1 cellular context compared by ENCODE assay signal in the genomic region with DNA sequence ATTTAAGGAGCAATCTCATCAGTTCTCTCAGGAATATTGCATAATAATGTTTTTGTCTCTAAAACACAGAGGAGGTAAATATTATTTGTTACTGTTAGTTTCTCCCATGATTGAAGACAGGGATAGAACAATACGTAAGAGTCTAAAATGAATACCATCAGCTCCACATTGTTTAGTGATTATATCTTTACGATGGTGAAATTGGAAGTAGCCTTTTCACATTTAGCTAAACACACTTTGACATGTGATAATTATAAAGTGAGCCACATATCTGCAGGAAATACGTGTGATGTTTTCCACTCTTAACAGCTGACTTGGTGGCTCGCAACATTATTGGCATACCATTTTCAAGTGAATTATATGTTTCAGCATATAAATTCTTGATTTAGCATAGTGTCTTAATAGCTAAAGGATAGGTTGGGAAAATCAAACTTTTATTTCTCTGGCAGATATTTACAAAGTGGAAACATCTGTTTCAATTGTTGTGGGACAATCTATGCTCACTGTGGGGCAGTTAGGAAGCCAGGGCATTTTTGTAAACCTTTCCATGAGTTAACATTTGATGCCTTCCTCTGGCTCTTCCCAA.
TF ChIP-seq lines count a peak whose summit lies in the region.

No MANE protein-coding gene starts in this region.

TF ChIP-seq in IMR-90, 13 proteins besides CTCF, POLR2A, EP300 and RAD21:
- TF ChIP-seq MAZ (IDR thresholded peaks at IDR 0.05; ENCODE audit: borderline replicate concordance, low read depth, low read length) (no peak), CEBPB (IDR thresholded peaks at IDR 0.05; ENCODE audit: low read depth, low read length) (peak; percentile 34), RFX5 (IDR thresholded peaks at IDR 0.05; ENCODE audit: low read depth, low read length) (no peak), SMC3 (IDR thresholded peaks at IDR 0.05; ENCODE audit: low read depth, low read length) (no peak), CHD1 (IDR thresholded peaks at IDR 0.05; ENCODE audit: low read depth, low read length) (no peak), FOS (IDR thresholded peaks at IDR 0.05; ENCODE audit: low read depth, low read length) (no peak), BHLHE40 (IDR thresholded peaks at IDR 0.05; ENCODE audit: low read depth, low read length) (no peak)
- TF ChIP-seq, protein P1, sequence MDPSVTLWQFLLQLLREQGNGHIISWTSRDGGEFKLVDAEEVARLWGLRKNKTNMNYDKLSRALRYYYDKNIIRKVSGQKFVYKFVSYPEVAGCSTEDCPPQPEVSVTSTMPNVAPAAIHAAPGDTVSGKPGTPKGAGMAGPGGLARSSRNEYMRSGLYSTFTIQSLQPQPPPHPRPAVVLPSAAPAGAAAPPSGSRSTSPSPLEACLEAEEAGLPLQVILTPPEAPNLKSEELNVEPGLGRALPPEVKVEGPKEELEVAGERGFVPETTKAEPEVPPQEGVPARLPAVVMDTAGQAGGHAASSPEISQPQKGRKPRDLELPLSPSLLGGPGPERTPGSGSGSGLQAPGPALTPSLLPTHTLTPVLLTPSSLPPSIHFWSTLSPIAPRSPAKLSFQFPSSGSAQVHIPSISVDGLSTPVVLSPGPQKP (IDR thresholded peaks at IDR 0.05; ENCODE audit: borderline replicate concordance, low read depth, low read length), result no peak
